ENCODE assay signal across 13 cellular contexts in the genomic region with DNA sequence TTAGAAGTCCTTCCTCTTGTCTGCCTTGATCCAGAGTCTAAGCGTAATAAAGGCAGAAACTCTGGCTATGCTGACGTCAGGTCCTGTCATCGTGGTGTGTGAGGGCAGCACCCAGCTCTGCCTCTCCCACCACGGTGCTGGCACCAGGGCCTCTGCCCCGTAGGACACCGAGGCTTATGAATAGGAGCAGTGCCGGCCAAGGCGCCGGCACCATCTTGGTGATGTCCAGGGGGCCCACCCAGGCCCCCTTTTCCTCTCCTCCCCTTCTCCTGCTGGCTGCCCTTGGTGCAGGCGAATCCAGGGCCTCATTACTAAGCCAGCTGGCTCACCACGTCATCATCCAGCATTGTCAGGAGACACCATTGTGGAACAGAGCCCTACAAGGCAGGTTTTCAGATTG.
DNase-seq lines count a peak whose midpoint lies in the region; ATAC-seq and TF ChIP-seq lines count a peak whose summit lies in the region.
"Had no signal": no experiment of that assay in that cellular context is flagged by ENCODE, and none has a peak within 500 bp of the region (broad histone marks: within the 10 kb centered on the region; RNA-seq: fewer than 3 reads in every experiment).

No MANE protein-coding gene starts in this region.

- no peaks in the 10 kb centered on the region for H3K36me3 ChIP-seq in endocrine pancreas (ENCODE audit: control insufficient read depth, insufficient read depth, low read length)
- H3K36me3 ChIP-seq in left lung: peaks cover 0 to 66% of the 10 kb centered on the region in 2 donors
- peaks cover 18 to 35% (median 34%) of the 10 kb centered on the region in 3 donors for H3K36me3 ChIP-seq in skeletal muscle tissue (ENCODE audit: control insufficient read depth in 3 of 3, insufficient read depth in 3 of 3, low read length in 3 of 3)
- no peaks in the 10 kb centered on the region for H3K36me3 ChIP-seq in mesendoderm (ENCODE audit: control insufficient read depth, insufficient read depth, low read length)

- DNase-seq in HCEC 1CT (peak; percentile 30), left lung (no peak), mesendoderm (no peak), NCI-H226 (no peak)
- no peak for DNase-seq in effector CD4-positive, alpha-beta T cell
- DNase-seq: AML-193, IMR-90, naive B cell, NCI-H146, NCI-H82 had no signal

- H4K5ac ChIP-seq in mesendoderm (ENCODE audit: low read length): no peak overlapping the region

- peaks cover 9% of the 10 kb centered on the region for H3K79me1 ChIP-seq in mesendoderm (ENCODE audit: low read length)

- no peak overlapping the region for H3K23ac ChIP-seq in mesendoderm (ENCODE audit: low read length)

- no peak overlapping the region for H3K4me2 ChIP-seq in mesendoderm (ENCODE audit: low read length)

- H3K79me2 ChIP-seq in mesendoderm (ENCODE audit: control insufficient read depth, insufficient read depth, low read length): no peaks in the 10 kb centered on the region

- H3K9ac ChIP-seq in endocrine pancreas (ENCODE audit: control insufficient read depth, insufficient read depth, low read length) (no peak overlapping the region), skeletal muscle tissue (ENCODE audit: low read depth in 1 of 3, low read length in 3 of 3) (peak overlapping the region in 2 of 3 donors; percentile 7 to 42), mesendoderm (ENCODE audit: low read length) (no peak overlapping the region)

- no peak overlapping the region for H3K4ac ChIP-seq in mesendoderm (ENCODE audit: low read depth, low read length)

- no peak overlapping the region for H2BK15ac ChIP-seq in mesendoderm (replicated peaks; ENCODE audit: low read depth)

- WGBS in mesendoderm (ENCODE audit: extremely low coverage, insufficient coverage, low lambda C conversion rate): no CpG with 5 or more reads among the region's 11 CpGs

- H3K4me1 ChIP-seq in endocrine pancreas (ENCODE audit: control insufficient read depth, insufficient read depth, low read length) (peaks cover 9% of the 10 kb centered on the region), left lung (peaks cover 0 to 23% of the 10 kb centered on the region in 2 donors), skeletal muscle tissue (ENCODE audit: control insufficient read depth in 3 of 3, insufficient read depth in 3 of 3, low read length in 3 of 3) (peaks cover 89 to 96% (median 94%) of the 10 kb centered on the region in 3 donors), mesendoderm (ENCODE audit: control insufficient read depth, low read depth, low read length) (no peaks in the 10 kb centered on the region)

- H3K9me3 ChIP-seq in endocrine pancreas (ENCODE audit: control insufficient read depth, low read length) (no peaks in the 10 kb centered on the region), left lung (no peaks in the 10 kb centered on the region), skeletal muscle tissue (ENCODE audit: control insufficient read depth in 3 of 3, low read length in 3 of 3) (no peaks in the 10 kb centered on the region)

- H3K4me3 ChIP-seq in endocrine pancreas (ENCODE audit: control insufficient read depth, insufficient read depth, low read length) (peak overlapping the region; percentile 12), left lung (no peak overlapping the region), skeletal muscle tissue (ENCODE audit: low read length in 3 of 3) (peak overlapping the region in 1 of 3 donors; percentile 10), mesendoderm (ENCODE audit: low read length) (no peak overlapping the region)

- no peak overlapping the region for H2BK5ac ChIP-seq in mesendoderm (ENCODE audit: low read length)

- H2AK5ac ChIP-seq in mesendoderm (ENCODE audit: low read length): no peak overlapping the region

- peak overlapping the region; percentile 16 to 21 for H3K27ac ChIP-seq in left lung
- H3K27ac ChIP-seq in skeletal muscle tissue (ENCODE audit: low read depth, low read length): peak overlapping the region; percentile 64
- no peak overlapping the region for H3K27ac ChIP-seq in mesendoderm (ENCODE audit: low read depth, low read length)

- H4K8ac ChIP-seq in mesendoderm (ENCODE audit: low read depth, low read length): no peak overlapping the region

- H3K27me3 ChIP-seq in endocrine pancreas (ENCODE audit: control insufficient read depth, insufficient read depth, low read length): no peaks in the 10 kb centered on the region
- no peaks in the 10 kb centered on the region for H3K27me3 ChIP-seq in left lung
- H3K27me3 ChIP-seq in skeletal muscle tissue (ENCODE audit: control insufficient read depth in 3 of 3, insufficient read depth in 3 of 3, low read length in 3 of 3): no peaks in the 10 kb centered on the region
- no peaks in the 10 kb centered on the region for H3K27me3 ChIP-seq in mesendoderm (ENCODE audit: insufficient read depth, low read length, poor library complexity)

- no peak overlapping the region for H2BK120ac ChIP-seq in mesendoderm (ENCODE audit: low read depth, low read length)

- no peak overlapping the region for H3K56ac ChIP-seq in mesendoderm (ENCODE audit: low read length)

- intact Hi-C loops in left lung (cut with DNase I): no loop called here

- TF ChIP-seq CTCF in left lung (IDR thresholded peaks at IDR 0.05): no peak

- no peak overlapping the region for H3K18ac ChIP-seq in mesendoderm (ENCODE audit: low read length)

- no peak for ATAC-seq in left lung
- ATAC-seq in HG03097 (IDR thresholded peaks at IDR 0.05; ENCODE audit: low FRiP score, unreplicated experiment): no peak

Comparison
In these comparisons a context has a peak if more than half of its experiments do, and no peak if none do; other contexts are left out.
1. H3K9ac ChIP-seq: peak in skeletal muscle tissue (2 of 3); none in endocrine pancreas (single experiment) and mesendoderm (single experiment).